ENCODE assay signal across 19 cellular contexts in genomic region chr7:79880312-79880711, GRCh38.
DNase-seq lines count a peak whose midpoint lies in the region; ATAC-seq and TF ChIP-seq lines count a peak whose summit lies in the region.
"Had no signal": no experiment of that assay in that cellular context is flagged by ENCODE, and none has a peak within 500 bp of the region (broad histone marks: within the 10 kb centered on the region; RNA-seq: fewer than 3 reads in every experiment).

No MANE protein-coding gene starts in this region.

- H3K4me1 Mint-ChIP-seq in glutamatergic neuron (ENCODE audit: low read depth, unreplicated experiment), result peaks cover 37% of the 10 kb centered on the region
- H3K4me1 Mint-ChIP-seq: activated naive CD8-positive, alpha-beta T cell treated with anti-CD3 and anti-CD28 coated beads, Interleukin-2, amount 10 ng/mL, durations not matched to agents 7 days and 5 days; GM23338 had no signal

- no peaks in the 10 kb centered on the region for H3K27me3 Mint-ChIP-seq in glutamatergic neuron (ENCODE audit: unreplicated experiment)

- peak overlapping the region; percentile 61 for H3K4me3 Mint-ChIP-seq in glutamatergic neuron (ENCODE audit: unreplicated experiment)
- H3K4me3 Mint-ChIP-seq: activated naive CD8-positive, alpha-beta T cell treated with anti-CD3 and anti-CD28 coated beads, Interleukin-2, amount 10 ng/mL, durations not matched to agents 7 days and 5 days; activated T-helper 1 cell treated with anti-CD3 and anti-CD28 coated beads, Interleukin-12 subunit alpha, Interleukin-12 subunit beta, Interleukin-2, Interleukin-4 antibody, amounts not matched to agents 30 ng/mL and 10 ng/mL and 1 ng/mL, durations not matched to agents 14 hours and 24 hours and 36 hours; GM23338; T-helper 2 cell treated with Interferon-gamma antibody and Interleukin-4, amounts not matched to agents 5 μg/mL and 100 μg/mL, for 36 hours had no signal

- DNase-seq in COR-L47 (lab: John Stamatoyannopoulos, UW) (peak; percentile 72), NCI-H1417 (lab: John Stamatoyannopoulos, UW) (peak; percentile 66 to 97 (median 88)), NCI-H524 (lab: John Stamatoyannopoulos, UW) (peak; percentile 53 to 79), glutamatergic neuron (peak; percentile 29), GOT3 (lab: John Stamatoyannopoulos, UW) (no peak), ACHN (no peak), NCI-H2029 treated with DMSO at 0.1 percent for 48 hours (lab: John Stamatoyannopoulos, UW) (no peak)
- DNase-seq: activated CD8-positive, alpha-beta memory T cell treated with anti-CD3 and anti-CD28 coated beads for 24 hours; activated naive CD8-positive, alpha-beta T cell treated with anti-CD3 and anti-CD28 coated beads, Interleukin-2, amount 10 ng/mL, durations not matched to agents 7 days and 5 days; brain microvascular endothelial cell; dermis blood vessel endothelial cell; gastrocnemius medialis; left colon; OCI-M1 had no signal

- H3K36me3 Mint-ChIP-seq in glutamatergic neuron (ENCODE audit: unreplicated experiment), result no peaks in the 10 kb centered on the region

- in situ Hi-C loops in ACHN (cut with HindIII; ENCODE audit: low pct_ligation_motif_present, low pct_unique_long_range_greater_than_20kb, low sequenced_read_pairs), result no loop called here

- H3K9me3 Mint-ChIP-seq in glutamatergic neuron (ENCODE audit: unreplicated experiment), result no peaks in the 10 kb centered on the region
- H3K9me3 Mint-ChIP-seq: activated naive CD8-positive, alpha-beta T cell treated with anti-CD3 and anti-CD28 coated beads, Interleukin-2, amount 10 ng/mL, durations not matched to agents 7 days and 5 days; activated T-helper 1 cell treated with anti-CD3 and anti-CD28 coated beads, Interleukin-12 subunit alpha, Interleukin-12 subunit beta, Interleukin-2, Interleukin-4 antibody, amounts not matched to agents 30 ng/mL and 10 ng/mL and 1 ng/mL, durations not matched to agents 14 hours and 24 hours and 36 hours; GM23338; T-helper 2 cell treated with Interferon-gamma antibody and Interleukin-4, amounts not matched to agents 5 μg/mL and 100 μg/mL, for 36 hours had no signal

- ATAC-seq in GM18867 (IDR thresholded peaks at IDR 0.05; ENCODE audit: unreplicated experiment), result no peak
- ATAC-seq: A549, gastrocnemius medialis, GM23338, left colon had no signal

- H3K27ac Mint-ChIP-seq in glutamatergic neuron (ENCODE audit: unreplicated experiment), result peak overlapping the region; percentile 97
- H3K27ac Mint-ChIP-seq: activated naive CD8-positive, alpha-beta T cell treated with anti-CD3 and anti-CD28 coated beads, Interleukin-2, amount 10 ng/mL, durations not matched to agents 7 days and 5 days; activated T-helper 1 cell treated with anti-CD3 and anti-CD28 coated beads, Interleukin-12 subunit alpha, Interleukin-12 subunit beta, Interleukin-2, Interleukin-4 antibody, amounts not matched to agents 30 ng/mL and 10 ng/mL and 1 ng/mL, durations not matched to agents 14 hours and 24 hours and 36 hours; GM23338; T-helper 2 cell treated with Interferon-gamma antibody and Interleukin-4, amounts not matched to agents 5 μg/mL and 100 μg/mL, for 36 hours had no signal

- no peak for TF ChIP-seq CTCF in glutamatergic neuron (IDR thresholded peaks at IDR 0.05; ENCODE audit: partially characterized antibody, unreplicated experiment)

Comparison
In these comparisons a context has a peak if more than half of its experiments do, and no peak if none do; other contexts are left out.
1. DNase-seq: peak in COR-L47 (single experiment), NCI-H1417 (3 of 3), NCI-H524 (2 of 2) and glutamatergic neuron (single experiment); none in GOT3 (single experiment), ACHN (single experiment) and NCI-H2029 treated with DMSO at 0.1 percent for 48 hours (single experiment).